Comparison of ENCODE assay signal across 25 cellular contexts in the genomic region with DNA sequence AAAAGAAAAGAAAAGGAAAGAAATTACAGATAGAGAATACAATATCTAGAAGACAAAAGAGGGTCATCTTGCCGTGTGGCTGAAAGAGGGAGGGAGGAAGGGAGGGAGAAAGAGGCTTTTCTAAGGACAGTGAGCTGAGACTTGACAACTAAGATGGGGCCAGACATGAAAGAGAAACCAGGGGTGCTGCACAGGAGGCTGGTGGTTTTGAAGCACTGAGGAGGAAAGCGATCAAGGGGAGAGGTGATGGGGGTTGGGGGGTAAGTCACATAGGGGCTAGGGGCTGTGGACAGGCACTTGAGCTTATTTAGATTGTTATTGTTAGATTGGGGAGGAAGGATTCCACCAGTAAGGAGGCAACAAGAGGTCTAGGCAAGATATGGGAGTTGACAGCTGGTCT. TPM values are rescaled to one million over a fixed set of nuclear protein-coding genes. Genes with fewer than 3 reads are reported as not detected.
DNase-seq lines count a peak whose midpoint lies in the region; ATAC-seq, FAIRE-seq and TF ChIP-seq lines count a peak whose summit lies in the region.
"Had no signal": no experiment of that assay in that cellular context is flagged by ENCODE, and none has a peak within 500 bp of the region (broad histone marks: within the 10 kb centered on the region; RNA-seq: fewer than 3 reads in every experiment).

No MANE protein-coding gene starts in this region.

- H4K20me1 ChIP-seq in astrocyte (ENCODE audit: insufficient read depth, low read length), result no peaks in the 10 kb centered on the region

- no peaks in the 10 kb centered on the region for H3K4me1 ChIP-seq in astrocyte (ENCODE audit: insufficient read depth, low read length)

- ATAC-seq in natural killer cell treated with Interleukin-12 subunit alpha and Interleukin-12 subunit beta and Interleukin-15 and Interleukin-18, amount 100 ng/mL, for 72 hours, result no peak
- ATAC-seq in natural killer cell, result no peak
- ATAC-seq: HCT116 had no signal

- no peak overlapping the region for H2AFZ ChIP-seq in astrocyte (ENCODE audit: low read depth, low read length)

- H3K9me3 ChIP-seq in astrocyte (ENCODE audit: insufficient read depth, low read depth, low read length), result no peaks in the 10 kb centered on the region

- no peak for FAIRE-seq in astrocyte (lab: Jason Lieb, UNC)
- FAIRE-seq: H1, HTR-8/SVneo had no signal

- H3K4me3 Mint-ChIP-seq in activated CD4-positive, alpha-beta T cell treated with anti-CD3 and anti-CD28 coated beads, Interleukin-2, amount 10 ng/mL, durations not matched to agents 7 days and 5 days, result no peak overlapping the region
- peak overlapping the region; percentile 16 for H3K4me3 Mint-ChIP-seq in natural killer cell treated with Interleukin-12 subunit alpha and Interleukin-12 subunit beta and Interleukin-15 and Interleukin-18, amount 100 ng/mL, for 72 hours
- no peak overlapping the region for H3K4me3 Mint-ChIP-seq in natural killer cell
- H3K4me3 Mint-ChIP-seq in astrocyte (ENCODE audit: unreplicated experiment), result no peak overlapping the region
- H3K4me3 Mint-ChIP-seq: CD8-positive, alpha-beta memory T cell had no signal

- peaks cover 15% of the 10 kb centered on the region for H3K4me1 Mint-ChIP-seq in activated CD4-positive, alpha-beta T cell treated with anti-CD3 and anti-CD28 coated beads, Interleukin-2, amount 10 ng/mL, durations not matched to agents 7 days and 5 days
- peaks cover 6 to 14% of the 10 kb centered on the region in 2 donors for H3K4me1 Mint-ChIP-seq in natural killer cell treated with Interleukin-12 subunit alpha and Interleukin-12 subunit beta and Interleukin-15 and Interleukin-18, amount 100 ng/mL, for 72 hours (ENCODE audit: low read depth in 2 of 2)
- peaks cover 0 to 4% of the 10 kb centered on the region in 2 donors for H3K4me1 Mint-ChIP-seq in natural killer cell
- H3K4me1 Mint-ChIP-seq in astrocyte (ENCODE audit: low read depth, unreplicated experiment), result peaks cover 3% of the 10 kb centered on the region

- no peak overlapping the region for H3K27ac ChIP-seq in astrocyte (ENCODE audit: low read depth, low read length)
- H3K27ac ChIP-seq: RWPE1, SK-N-MC had no signal

- POLR2A ChIA-PET in activated CD4-positive, alpha-beta T cell treated with anti-CD3 and anti-CD28 coated beads, Interleukin-2, amount 10 ng/mL, durations not matched to agents 7 days and 5 days (lab: Charles Lee), result no interaction called here

- no peak for DNase-seq in activated CD4-positive, alpha-beta T cell treated with anti-CD3 and anti-CD28 coated beads, Interleukin-2, amount 10 ng/mL, durations not matched to agents 7 days and 5 days
- DNase-seq in activated CD4-positive, alpha-beta T cell treated with anti-CD3 and anti-CD28 coated beads for 48 hours, result no peak
- DNase-seq in natural killer cell treated with Interleukin-12 subunit alpha and Interleukin-12 subunit beta and Interleukin-15 and Interleukin-18, amount 100 ng/mL, for 72 hours (ENCODE audit: low spot score), result no peak
- DNase-seq in natural killer cell (no peak), astrocyte (ENCODE audit: low read depth) (no peak), NOMO-1 treated with DMSO at 0.1 percent for 48 hours (lab: John Stamatoyannopoulos, UW; ENCODE audit: unreplicated experiment) (no peak), middle frontal gyrus (ENCODE audit: extremely low spot score, low spot score) (no peak), COLO668 (lab: John Stamatoyannopoulos, UW; ENCODE audit: unreplicated experiment) (no peak)
- DNase-seq: 8988T; AML-193; C1 segment of cervical spinal cord; CD8-positive, alpha-beta memory T cell; GDM1; KG1; NCI-H1092; NCI-H1436; NCI-H187 treated with DMSO at 0.1 percent for 48 hours; NCI-H2107; NCI-H69; SHP77 treated with DMSO at 0.1 percent for 48 hours had no signal

- CTCF ChIA-PET in activated CD4-positive, alpha-beta T cell treated with anti-CD3 and anti-CD28 coated beads, Interleukin-2, amount 10 ng/mL, durations not matched to agents 7 days and 5 days (lab: Charles Lee), result interaction anchor here (0.6 to 0.9 kb wide), 3 partner anchors 13 to 164 kb away, joined by 3 to 4 read pairs (median 4); a partner anchor contains a TSS

- H3K4me2 ChIP-seq in astrocyte (ENCODE audit: low read length), result no peak overlapping the region

- H3K36me3 Mint-ChIP-seq in activated CD4-positive, alpha-beta T cell treated with anti-CD3 and anti-CD28 coated beads, Interleukin-2, amount 10 ng/mL, durations not matched to agents 7 days and 5 days (ENCODE audit: low read depth), result peaks cover 46% of the 10 kb centered on the region
- peaks cover 7% of the 10 kb centered on the region for H3K36me3 Mint-ChIP-seq in natural killer cell treated with Interleukin-12 subunit alpha and Interleukin-12 subunit beta and Interleukin-15 and Interleukin-18, amount 100 ng/mL, for 72 hours
- no peaks in the 10 kb centered on the region for H3K36me3 Mint-ChIP-seq in natural killer cell
- peaks cover 27% of the 10 kb centered on the region for H3K36me3 Mint-ChIP-seq in astrocyte (ENCODE audit: low read depth, unreplicated experiment)

- peak overlapping the region; percentile 2 for H3K27ac Mint-ChIP-seq in activated CD4-positive, alpha-beta T cell treated with anti-CD3 and anti-CD28 coated beads, Interleukin-2, amount 10 ng/mL, durations not matched to agents 7 days and 5 days
- peak overlapping the region; percentile 0 to 28 for H3K27ac Mint-ChIP-seq in natural killer cell treated with Interleukin-12 subunit alpha and Interleukin-12 subunit beta and Interleukin-15 and Interleukin-18, amount 100 ng/mL, for 72 hours
- H3K27ac Mint-ChIP-seq in natural killer cell (no peak overlapping the region), astrocyte (ENCODE audit: unreplicated experiment) (peak overlapping the region; percentile 55)

- no peaks in the 10 kb centered on the region for H3K27me3 ChIP-seq in astrocyte (ENCODE audit: insufficient read depth, low read length)

- peaks cover 7% of the 10 kb centered on the region for H3K36me3 ChIP-seq in astrocyte (ENCODE audit: insufficient read depth, low read length)

- H3K79me2 ChIP-seq in astrocyte (ENCODE audit: insufficient read depth, low read length), result no peaks in the 10 kb centered on the region

- H3K9me3 Mint-ChIP-seq in activated CD4-positive, alpha-beta T cell treated with anti-CD3 and anti-CD28 coated beads, Interleukin-2, amount 10 ng/mL, durations not matched to agents 7 days and 5 days, result no peaks in the 10 kb centered on the region
- no peaks in the 10 kb centered on the region for H3K9me3 Mint-ChIP-seq in natural killer cell treated with Interleukin-12 subunit alpha and Interleukin-12 subunit beta and Interleukin-15 and Interleukin-18, amount 100 ng/mL, for 72 hours
- H3K9me3 Mint-ChIP-seq in natural killer cell, result no peaks in the 10 kb centered on the region
- H3K9me3 Mint-ChIP-seq in astrocyte (ENCODE audit: unreplicated experiment), result no peaks in the 10 kb centered on the region
- H3K9me3 Mint-ChIP-seq: CD8-positive, alpha-beta memory T cell had no signal

- TF ChIP-seq CTCF in natural killer cell (IDR thresholded peaks at IDR 0.05) (no peak), astrocyte (IDR thresholded peaks at IDR 0.05; ENCODE audit: insufficient read depth, low read depth, low read length) (no peak)

- no peaks in the 10 kb centered on the region for H3K27me3 Mint-ChIP-seq in activated CD4-positive, alpha-beta T cell treated with anti-CD3 and anti-CD28 coated beads, Interleukin-2, amount 10 ng/mL, durations not matched to agents 7 days and 5 days
- no peaks in the 10 kb centered on the region for H3K27me3 Mint-ChIP-seq in natural killer cell treated with Interleukin-12 subunit alpha and Interleukin-12 subunit beta and Interleukin-15 and Interleukin-18, amount 100 ng/mL, for 72 hours
- H3K27me3 Mint-ChIP-seq in natural killer cell (ENCODE audit: low read depth in 2 of 2), result no peaks in the 10 kb centered on the region
- H3K27me3 Mint-ChIP-seq in astrocyte (ENCODE audit: low read depth, unreplicated experiment), result no peaks in the 10 kb centered on the region
- H3K27me3 Mint-ChIP-seq: CD8-positive, alpha-beta memory T cell had no signal

- intact Hi-C loops in natural killer cell (cut with micrococcal nuclease), result no loop called here

- H3K4me3 ChIP-seq in astrocyte (ENCODE audit: insufficient read depth, low read depth, low read length), result no peak overlapping the region
- H3K4me3 ChIP-seq: SK-N-MC had no signal

- no peak overlapping the region for H3K9ac ChIP-seq in astrocyte (ENCODE audit: low read length)

RNA-seq across cellular contexts. Expression of a gene that starts 17.3 kb away (rescaled TPM):
- total RNA-seq in activated CD4-positive, alpha-beta T cell treated with anti-CD3 and anti-CD28 coated beads, Interleukin-2, amount 10 ng/mL, durations not matched to agents 7 days and 5 days, result 100 to 1,000 TPM; 117 to 126 TPM
- 100 to 1,000 TPM; 259 to 369 TPM for total RNA-seq in natural killer cell treated with Interleukin-12 subunit alpha and Interleukin-12 subunit beta and Interleukin-15 and Interleukin-18, amount 100 ng/mL, for 72 hours
- total RNA-seq in natural killer cell (100 to 1,000 TPM; 118 to 190 (median 125) TPM), astrocyte (81.9 and 90.2 TPM in 2 replicates)

RNA-seq across cellular contexts. Expression of a gene that starts 30.4 kb away (rescaled TPM):
- 10 to 100 TPM; 13.2 to 14.8 TPM for total RNA-seq in activated CD4-positive, alpha-beta T cell treated with anti-CD3 and anti-CD28 coated beads, Interleukin-2, amount 10 ng/mL, durations not matched to agents 7 days and 5 days
- 10 to 100 TPM; 26.0 to 41.2 TPM for total RNA-seq in natural killer cell treated with Interleukin-12 subunit alpha and Interleukin-12 subunit beta and Interleukin-15 and Interleukin-18, amount 100 ng/mL, for 72 hours
- total RNA-seq in natural killer cell, result 10 to 100 TPM; 22.9 to 37.6 (median 27.8) TPM
- 26.2 and 27.5 TPM in 2 replicates for total RNA-seq in astrocyte

RNA-seq across cellular contexts. Expression of a gene that starts 36.9 kb away (rescaled TPM):
- 1 to 10 TPM; 6.5 to 6.7 TPM for total RNA-seq in activated CD4-positive, alpha-beta T cell treated with anti-CD3 and anti-CD28 coated beads, Interleukin-2, amount 10 ng/mL, durations not matched to agents 7 days and 5 days
- total RNA-seq in natural killer cell treated with Interleukin-12 subunit alpha and Interleukin-12 subunit beta and Interleukin-15 and Interleukin-18, amount 100 ng/mL, for 72 hours, result 10 to 100 TPM; 10.2 to 15.6 TPM
- 10 to 100 TPM in 2 of 3 donors, 1 to 10 TPM in 1; 9.8 to 11.6 (median 10.9) TPM for total RNA-seq in natural killer cell
- total RNA-seq in astrocyte, result 39.8 and 41.1 TPM in 2 replicates

RNA-seq across cellular contexts. Expression of a gene that starts 42.9 kb away (rescaled TPM):
- under 1 TPM; 0.21 to 0.57 TPM for total RNA-seq in activated CD4-positive, alpha-beta T cell treated with anti-CD3 and anti-CD28 coated beads, Interleukin-2, amount 10 ng/mL, durations not matched to agents 7 days and 5 days
- 1 to 10 TPM in 1 of 2 donors, under 1 TPM in 1; 0.36 to 1.2 TPM for total RNA-seq in natural killer cell treated with Interleukin-12 subunit alpha and Interleukin-12 subunit beta and Interleukin-15 and Interleukin-18, amount 100 ng/mL, for 72 hours
- total RNA-seq in natural killer cell, result under 1 TPM in 2 of 3 donors, not detected in 1; 0.24 to 0.34 TPM
- 2.8 and 4.1 TPM in 2 replicates for total RNA-seq in astrocyte

Comparison
In these comparisons a context has a peak if more than half of its experiments do, and no peak if none do; other contexts are left out.
1. H3K27ac Mint-ChIP-seq: peak in activated CD4-positive, alpha-beta T cell treated with anti-CD3 and anti-CD28 coated beads, Interleukin-2, amount 10 ng/mL, durations not matched to agents 7 days and 5 days (single experiment), natural killer cell treated with Interleukin-12 subunit alpha and Interleukin-12 subunit beta and Interleukin-15 and Interleukin-18, amount 100 ng/mL, for 72 hours (2 of 2) and astrocyte (single experiment); none in natural killer cell (0 of 2).